In the genomic region with DNA sequence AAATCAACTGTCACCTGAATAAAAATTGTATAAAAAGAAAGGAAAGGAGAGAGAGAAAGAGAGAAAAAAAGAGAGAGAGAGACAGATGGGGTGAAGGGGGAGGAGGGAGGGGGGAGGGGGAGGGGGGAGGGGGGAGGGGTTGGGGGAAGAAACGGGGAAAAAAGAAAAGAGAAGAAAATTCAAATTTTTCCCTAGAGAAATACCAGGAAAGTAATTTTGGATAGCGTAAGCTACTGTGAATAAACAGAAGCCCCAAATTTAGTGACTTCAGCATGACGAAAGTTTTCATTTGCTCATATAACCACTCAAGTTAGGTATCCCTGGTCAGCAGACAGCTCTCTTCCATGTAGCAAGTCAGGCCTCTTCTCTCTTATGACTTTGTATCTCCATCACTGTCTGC, we compare ENCODE assay signal across 23 cellular contexts.
A peak's percentile ranks its signal among the peaks of the same experiment; 100 is the strongest.
DNase-seq lines count a peak whose midpoint lies in the region; ATAC-seq, FAIRE-seq and TF ChIP-seq lines count a peak whose summit lies in the region.
"Had no signal": no experiment of that assay in that cellular context is flagged by ENCODE, and none has a peak within 500 bp of the region (broad histone marks: within the 10 kb centered on the region; RNA-seq: fewer than 3 reads in every experiment).

No MANE protein-coding gene starts in this region.

- no peak overlapping the region for H2BK120ac ChIP-seq in mesendoderm (ENCODE audit: low read depth, low read length)

- no peak overlapping the region for H3K9ac ChIP-seq in HepG2 (ENCODE audit: insufficient read depth, low read depth, low read length)
- no peak overlapping the region for H3K9ac ChIP-seq in mesendoderm (ENCODE audit: low read length)
- H3K9ac ChIP-seq: BLaER1, GM23248 had no signal

- H4K5ac ChIP-seq in mesendoderm (ENCODE audit: low read length) = no peak overlapping the region

- POLR2A ChIA-PET in activated CD4-positive, alpha-beta T cell treated with anti-CD3 and anti-CD28 coated beads for 36 hours (lab: Charles Lee) = no interaction called here
- POLR2A ChIA-PET in HepG2 (lab: Yijun Ruan, JAX) = no interaction called here

- no peak for DNase-seq in activated CD4-positive, alpha-beta T cell treated with anti-CD3 and anti-CD28 coated beads for 36 hours
- DNase-seq in activated CD4-positive, alpha-beta T cell treated with anti-CD3 and anti-CD28 coated beads, Interleukin-2, amount 50 U/mL, for 1 hour = no peak
- DNase-seq in HepG2 (ENCODE audit: low spot score) = no peak
- no peak for DNase-seq in right lobe of liver
- DNase-seq in mesendoderm = peak; percentile 2
- DNase-seq in NOMO-1 treated with dmso at 0.1 percent for 144 hours (lab: John Stamatoyannopoulos, UW; ENCODE audit: unreplicated experiment) = no peak
- no peak for DNase-seq in dermis blood vessel endothelial cell
- DNase-seq: Caco-2; CD4-positive, CD25-positive, alpha-beta regulatory T cell; CD8-positive, alpha-beta T cell; DMS153; DND-41; GM23248; H9 had no signal

- no peak overlapping the region for H3K56ac ChIP-seq in mesendoderm (ENCODE audit: low read length)

- no peak for TF ChIP-seq POLR2A in HepG2 (IDR thresholded peaks at IDR 0.05; ENCODE audit: insufficient read depth in 1 of 2, low read depth in 2 of 2, low read length in 2 of 2)
- no peak for TF ChIP-seq POLR2A in right lobe of liver (IDR thresholded peaks at IDR 0.05)

- H3K27me3 ChIP-seq in HepG2 (ENCODE audit: control insufficient read depth in 1 of 2, insufficient read depth in 2 of 2, low read length in 2 of 2) (no peaks in the 10 kb centered on the region), right lobe of liver (no peaks in the 10 kb centered on the region), mesendoderm (ENCODE audit: insufficient read depth, low read length, poor library complexity) (no peaks in the 10 kb centered on the region)
- H3K27me3 ChIP-seq: BLaER1 had no signal

- intact Hi-C loops in activated CD4-positive, alpha-beta T cell treated with anti-CD3 and anti-CD28 coated beads for 36 hours (cut with DNase I, micrococcal nuclease) = no loop called here
- intact Hi-C loops in HepG2 (cut with micrococcal nuclease; ENCODE audit: unreplicated experiment) (no loop called here), right lobe of liver (cut with DNase I) (no loop called here)

- H3K79me2 ChIP-seq in HepG2 (ENCODE audit: insufficient read depth, low read length) (no peaks in the 10 kb centered on the region), mesendoderm (ENCODE audit: control insufficient read depth, insufficient read depth, low read length) (no peaks in the 10 kb centered on the region)

- no peak overlapping the region for H3K18ac ChIP-seq in mesendoderm (ENCODE audit: low read length)

- H3K27ac ChIP-seq in HepG2 (ENCODE audit: extremely low read length, insufficient read depth, low read length) = no peak overlapping the region
- no peak overlapping the region for H3K27ac ChIP-seq in right lobe of liver
- H3K27ac ChIP-seq in mesendoderm (ENCODE audit: low read depth, low read length) = no peak overlapping the region
- H3K27ac ChIP-seq: 22Rv1, BLaER1, C4-2B, GM23248 had no signal

- no peak overlapping the region for H3K4me3 Mint-ChIP-seq in activated CD4-positive, alpha-beta T cell treated with anti-CD3 and anti-CD28 coated beads for 36 hours
- H3K4me3 Mint-ChIP-seq in activated T-helper 17 cell treated with anti-CD3 and anti-CD28 coated beads, Interleukin-2, amount 50 U/mL, for 72 hours = no peak overlapping the region
- H3K4me3 Mint-ChIP-seq: B cell; CD4-positive, CD25-positive, alpha-beta regulatory T cell; CD8-positive, alpha-beta T cell; H9 had no signal

- TF ChIP-seq CTCF in HepG2 (CRISPR knock-in tag; IDR thresholded peaks at IDR 0.05) = no peak
- no peak for TF ChIP-seq CTCF in right lobe of liver (IDR thresholded peaks at IDR 0.05)

- TF ChIP-seq EP300 in HepG2 (IDR thresholded peaks at IDR 0.05; ENCODE audit: low read depth in 2 of 2, low read length in 2 of 2) = no peak
- no peak for TF ChIP-seq EP300 in HepG2 (CRISPR knock-in tag; IDR thresholded peaks at IDR 0.05; ENCODE audit: borderline replicate concordance)

- peak overlapping the region; percentile 47 for H3K27ac Mint-ChIP-seq in activated CD4-positive, alpha-beta T cell treated with anti-CD3 and anti-CD28 coated beads for 36 hours
- no peak overlapping the region for H3K27ac Mint-ChIP-seq in activated T-helper 17 cell treated with anti-CD3 and anti-CD28 coated beads, Interleukin-2, amount 50 U/mL, for 72 hours
- H3K27ac Mint-ChIP-seq: B cell; CD4-positive, CD25-positive, alpha-beta regulatory T cell; CD8-positive, alpha-beta T cell; H9 had no signal

- no peak overlapping the region for H3K4ac ChIP-seq in mesendoderm (ENCODE audit: low read depth, low read length)

- FAIRE-seq in HepG2 (lab: Jason Lieb, UNC) = no peak
- FAIRE-seq: A204.1, G401.6, GM12892 had no signal

- H2AFZ ChIP-seq in HepG2 (ENCODE audit: low read length) = no peak overlapping the region
- H2AFZ ChIP-seq: GM23248 had no signal

- 63% methylated on average over 3 of the region's 3 CpGs for WGBS in HepG2 (ENCODE audit: low lambda C conversion rate)
- WGBS in right lobe of liver (ENCODE audit: insufficient coverage, low coverage, low lambda C conversion rate, missing lambda C conversion rate) = 46% methylated on average over 3 of the region's 3 CpGs
- no CpG with 5 or more reads among the region's 3 CpGs for WGBS in mesendoderm (ENCODE audit: extremely low coverage, insufficient coverage, low lambda C conversion rate)

- no peak for TF ChIP-seq RAD21 in HepG2 (CRISPR knock-in tag; IDR thresholded peaks at IDR 0.05)

- no peaks in the 10 kb centered on the region for H3K9me3 ChIP-seq in HepG2 (ENCODE audit: low read length)
- no peaks in the 10 kb centered on the region for H3K9me3 ChIP-seq in right lobe of liver
- H3K9me3 ChIP-seq: Caco-2 had no signal

- no peaks in the 10 kb centered on the region for H3K79me1 ChIP-seq in mesendoderm (ENCODE audit: low read length)

- in situ Hi-C loops in HepG2 (cut with HindIII; ENCODE audit: extremely low pct_ligation_motif_present, low pct_unique_long_range_greater_than_20kb) = no loop called here

- BruUV-seq in HepG2 (replicated peaks; lab: Mats Ljungman, UMichigan) = no TSS peak

- no peak overlapping the region for H3K23ac ChIP-seq in mesendoderm (ENCODE audit: low read length)

- no peak overlapping the region for H2AK5ac ChIP-seq in mesendoderm (ENCODE audit: low read length)

- H4K8ac ChIP-seq in mesendoderm (ENCODE audit: low read depth, low read length) = no peak overlapping the region

- no peaks in the 10 kb centered on the region for H3K36me3 Mint-ChIP-seq in activated CD4-positive, alpha-beta T cell treated with anti-CD3 and anti-CD28 coated beads for 36 hours (ENCODE audit: low read depth)
- H3K36me3 Mint-ChIP-seq in activated T-helper 17 cell treated with anti-CD3 and anti-CD28 coated beads, Interleukin-2, amount 50 U/mL, for 72 hours (ENCODE audit: low read depth) = no peaks in the 10 kb centered on the region
- H3K36me3 Mint-ChIP-seq: CD4-positive, CD25-positive, alpha-beta regulatory T cell; CD8-positive, alpha-beta T cell had no signal

- H3K9me3 Mint-ChIP-seq in activated CD4-positive, alpha-beta T cell treated with anti-CD3 and anti-CD28 coated beads for 36 hours (ENCODE audit: low read depth) = peaks cover 17% of the 10 kb centered on the region
- peaks cover 9% of the 10 kb centered on the region for H3K9me3 Mint-ChIP-seq in activated T-helper 17 cell treated with anti-CD3 and anti-CD28 coated beads, Interleukin-2, amount 50 U/mL, for 72 hours

- H3K4me2 ChIP-seq in HepG2 (ENCODE audit: low read depth, low read length) (no peak overlapping the region), mesendoderm (ENCODE audit: low read length) (no peak overlapping the region)
- H3K4me2 ChIP-seq: BLaER1 had no signal

- no peak overlapping the region for H2BK5ac ChIP-seq in mesendoderm (ENCODE audit: low read length)

- H3K36me3 ChIP-seq in HepG2 (replicated peaks in 1 of 2; ENCODE audit: control insufficient read depth in 1 of 2, insufficient read depth in 2 of 2, low read length in 2 of 2) = no peaks in the 10 kb centered on the region
- no peaks in the 10 kb centered on the region for H3K36me3 ChIP-seq in right lobe of liver
- H3K36me3 ChIP-seq in mesendoderm (ENCODE audit: control insufficient read depth, insufficient read depth, low read length) = no peaks in the 10 kb centered on the region
- H3K36me3 ChIP-seq: BLaER1 had no signal

- H3K27me3 Mint-ChIP-seq in activated CD4-positive, alpha-beta T cell treated with anti-CD3 and anti-CD28 coated beads for 36 hours = no peaks in the 10 kb centered on the region
- H3K27me3 Mint-ChIP-seq in activated T-helper 17 cell treated with anti-CD3 and anti-CD28 coated beads, Interleukin-2, amount 50 U/mL, for 72 hours = no peaks in the 10 kb centered on the region
- H3K27me3 Mint-ChIP-seq: B cell; CD4-positive, CD25-positive, alpha-beta regulatory T cell had no signal

- CTCF ChIA-PET in activated CD4-positive, alpha-beta T cell treated with anti-CD3 and anti-CD28 coated beads for 36 hours (lab: Charles Lee) = no interaction called here
- CTCF ChIA-PET in HepG2 (lab: Yijun Ruan, JAX; ENCODE audit: low intra/inter-chr PET ratio, low total read pairs) = no interaction called here

- no peaks in the 10 kb centered on the region for H3K4me1 ChIP-seq in HepG2 (ENCODE audit: insufficient read depth, low read length)
- H3K4me1 ChIP-seq in right lobe of liver = no peaks in the 10 kb centered on the region
- H3K4me1 ChIP-seq in mesendoderm (ENCODE audit: control insufficient read depth, low read depth, low read length) = no peaks in the 10 kb centered on the region
- H3K4me1 ChIP-seq: BLaER1, Caco-2 had no signal

- H3K4me3 ChIP-seq in HepG2 (replicated peaks in 1 of 3; ENCODE audit: insufficient read depth in 1 of 3, low read depth in 2 of 3, low read length in 3 of 3) (no peak overlapping the region), right lobe of liver (no peak overlapping the region), mesendoderm (ENCODE audit: low read length) (no peak overlapping the region)
- H3K4me3 ChIP-seq: BLaER1, GM23248 had no signal

- no peaks in the 10 kb centered on the region for H4K20me1 ChIP-seq in HepG2 (ENCODE audit: insufficient read depth, low read length)
- H4K20me1 ChIP-seq: BLaER1 had no signal

- H2BK15ac ChIP-seq in mesendoderm (replicated peaks; ENCODE audit: low read depth) = no peak overlapping the region

- H3K4me1 Mint-ChIP-seq in activated CD4-positive, alpha-beta T cell treated with anti-CD3 and anti-CD28 coated beads for 36 hours = no peaks in the 10 kb centered on the region
- H3K4me1 Mint-ChIP-seq in activated T-helper 17 cell treated with anti-CD3 and anti-CD28 coated beads, Interleukin-2, amount 50 U/mL, for 72 hours = no peaks in the 10 kb centered on the region
- H3K4me1 Mint-ChIP-seq: B cell; CD4-positive, CD25-positive, alpha-beta regulatory T cell; H9 had no signal

- no peak for ATAC-seq in activated CD4-positive, alpha-beta T cell treated with anti-CD3 and anti-CD28 coated beads for 36 hours
- ATAC-seq in HepG2 (no peak), right lobe of liver (no peak)
- no peak for ATAC-seq in activated T-helper 17 cell treated with anti-CD3 and anti-CD28 coated beads, Interleukin-2, amount 50 U/mL, for 72 hours (replicated peaks)
- ATAC-seq: CD8-positive, alpha-beta T cell; HCT116 had no signal

TF ChIP-seq in HepG2, 621 proteins besides CTCF, POLR2A, EP300 and RAD21 (continues in another document):
- peak; percentile 93 for TF ChIP-seq HNRNPK (IDR thresholded peaks at IDR 0.05; ENCODE audit: low read depth, low read length, poor library complexity, severe bottlenecking)
